11 cellular contexts compared by ENCODE assay signal in the genomic region with DNA sequence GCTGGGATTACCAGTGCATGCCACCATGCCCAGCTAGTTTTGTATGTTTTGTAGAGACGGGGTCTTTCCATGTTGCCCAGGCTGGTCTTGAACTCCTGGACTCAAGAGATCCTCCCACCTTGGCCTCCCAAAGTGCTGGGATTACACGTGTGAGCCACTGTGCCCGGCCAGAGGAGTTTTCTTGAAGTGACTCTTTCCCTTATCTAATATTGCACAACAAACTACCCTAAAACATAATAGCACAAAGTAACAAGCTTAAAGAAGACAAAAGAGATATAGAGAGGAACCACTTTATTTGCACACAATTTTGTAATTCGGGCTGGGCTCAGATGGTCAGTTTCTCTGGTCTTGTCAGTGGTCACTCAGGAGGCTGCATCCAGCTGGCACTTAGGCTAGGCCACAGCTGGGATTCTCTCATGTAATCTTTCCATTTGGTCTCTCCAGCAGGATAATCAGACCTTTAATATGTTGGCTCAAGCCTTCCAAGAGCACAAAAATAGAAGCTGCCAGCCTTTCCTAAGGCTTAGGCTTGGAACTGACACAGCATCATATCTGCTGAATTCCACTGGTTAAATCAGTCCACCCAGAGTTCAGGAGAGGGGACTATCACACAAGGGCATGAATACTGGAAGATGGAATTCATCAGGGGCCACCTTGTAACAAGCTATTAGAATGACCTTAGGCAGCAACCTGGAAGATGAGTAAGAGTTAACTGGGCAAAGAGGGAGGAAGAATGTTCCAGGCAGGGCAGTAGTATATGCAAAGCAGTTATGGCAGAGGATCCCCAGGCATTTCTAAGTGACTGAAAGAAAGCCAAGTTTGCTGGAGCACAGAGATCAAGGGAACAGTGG. TPM values are rescaled to one million over a fixed set of nuclear protein-coding genes. Genes with fewer than 3 reads are reported as not detected.
A peak's percentile ranks its signal among the peaks of the same experiment; 100 is the strongest.
DNase-seq lines count a peak whose midpoint lies in the region; ATAC-seq and TF ChIP-seq lines count a peak whose summit lies in the region.
"Had no signal": no experiment of that assay in that cellular context is flagged by ENCODE, and none has a peak within 500 bp of the region (broad histone marks: within the 10 kb centered on the region; RNA-seq: fewer than 3 reads in every experiment).

No MANE protein-coding gene starts in this region.

- DNase-seq in NCI-H226 (peak; percentile 78), coronary artery (ENCODE audit: low spot score) (no peak), kidney tubule cell (ENCODE audit: low spot score) (peak; percentile 83), HT-29 (ENCODE audit: low spot score) (no peak), NCI-H1417 (lab: John Stamatoyannopoulos, UW) (no peak), T-helper 9 cell (no peak)
- no peak for DNase-seq in CD4-positive, alpha-beta T cell
- DNase-seq: activated naive CD8-positive, alpha-beta T cell treated with anti-CD3 and anti-CD28 coated beads, Interleukin-2, amount 50 U/mL, for 24 hours; foreskin melanocyte; thyroid gland had no signal

- H3K27ac ChIP-seq in coronary artery (peak overlapping the region; percentile 50 to 82), stomach smooth muscle (ENCODE audit: low read length) (peak overlapping the region; percentile 74)
- no peak overlapping the region for H3K27ac ChIP-seq in CD4-positive, alpha-beta T cell (ENCODE audit: low read depth, low read length)
- H3K27ac ChIP-seq: thyroid gland had no signal

- peaks cover 35% of the 10 kb centered on the region for H3K4me1 ChIP-seq in stomach smooth muscle (ENCODE audit: control insufficient read depth, insufficient read depth, low read length)
- H3K4me1 ChIP-seq: thyroid gland had no signal

- peaks cover 3% of the 10 kb centered on the region for H3K9me3 Mint-ChIP-seq in CD4-positive, alpha-beta T cell
- H3K9me3 Mint-ChIP-seq: activated naive CD8-positive, alpha-beta T cell treated with anti-CD3 and anti-CD28 coated beads, Interleukin-2, amount 50 U/mL, for 24 hours had no signal

- no peak for ATAC-seq in CD4-positive, alpha-beta T cell (ENCODE audit: poor library complexity)
- ATAC-seq: activated naive CD8-positive, alpha-beta T cell treated with anti-CD3 and anti-CD28 coated beads, Interleukin-2, amount 50 U/mL, for 24 hours had no signal

- H3K4me1 Mint-ChIP-seq in CD4-positive, alpha-beta T cell (ENCODE audit: low read depth), result no peaks in the 10 kb centered on the region
- H3K4me1 Mint-ChIP-seq: activated naive CD8-positive, alpha-beta T cell treated with anti-CD3 and anti-CD28 coated beads, Interleukin-2, amount 50 U/mL, for 24 hours had no signal

- TF ChIP-seq CTCF in coronary artery (IDR thresholded peaks at IDR 0.05), result no peak
- no peak for TF ChIP-seq CTCF in CD4-positive, alpha-beta T cell (IDR thresholded peaks at IDR 0.05)

- no peak overlapping the region for H3K27ac Mint-ChIP-seq in CD4-positive, alpha-beta T cell
- H3K27ac Mint-ChIP-seq: activated naive CD8-positive, alpha-beta T cell treated with anti-CD3 and anti-CD28 coated beads, Interleukin-2, amount 50 U/mL, for 24 hours had no signal

- H3K36me3 Mint-ChIP-seq in CD4-positive, alpha-beta T cell (ENCODE audit: low read depth), result no peaks in the 10 kb centered on the region

- no peak overlapping the region for H3K4me3 Mint-ChIP-seq in CD4-positive, alpha-beta T cell
- H3K4me3 Mint-ChIP-seq: activated naive CD8-positive, alpha-beta T cell treated with anti-CD3 and anti-CD28 coated beads, Interleukin-2, amount 50 U/mL, for 24 hours had no signal

- POLR2A ChIA-PET in CD4-positive, alpha-beta T cell (lab: Charles Lee), result interaction anchor here (0.7 kb wide), 1 partner anchor 55 kb away, joined by 5 read pairs; no protein-coding TSS in a partner anchor

- no peaks in the 10 kb centered on the region for H3K27me3 ChIP-seq in stomach smooth muscle (ENCODE audit: control insufficient read depth in 1 of 2, insufficient read depth in 2 of 2, low read length in 2 of 2)
- H3K27me3 ChIP-seq in CD4-positive, alpha-beta T cell (ENCODE audit: control insufficient read depth, insufficient read depth, low read length), result no peaks in the 10 kb centered on the region
- H3K27me3 ChIP-seq: thyroid gland had no signal

- intact Hi-C loops in CD4-positive, alpha-beta T cell (cut with DNase I, micrococcal nuclease), result no loop called here

- peak overlapping the region; percentile 29 to 59 for H3K9ac ChIP-seq in stomach smooth muscle (ENCODE audit: low read length in 2 of 2)

- CTCF ChIA-PET in CD4-positive, alpha-beta T cell (lab: Charles Lee), result no interaction called here

- H3K4me3 ChIP-seq in coronary artery (no peak overlapping the region), stomach smooth muscle (ENCODE audit: low read length in 2 of 2) (no peak overlapping the region)
- H3K4me3 ChIP-seq: thyroid gland had no signal

- no peaks in the 10 kb centered on the region for H3K36me3 ChIP-seq in stomach smooth muscle (ENCODE audit: control insufficient read depth in 2 of 2, insufficient read depth in 2 of 2, low read length in 2 of 2)
- H3K36me3 ChIP-seq: thyroid gland had no signal

- no peaks in the 10 kb centered on the region for H3K9me3 ChIP-seq in stomach smooth muscle (ENCODE audit: control insufficient read depth in 2 of 2, low read length in 2 of 2)
- no peaks in the 10 kb centered on the region for H3K9me3 ChIP-seq in CD4-positive, alpha-beta T cell (ENCODE audit: control insufficient read depth, low read length)
- H3K9me3 ChIP-seq: thyroid gland had no signal

- H3K27me3 Mint-ChIP-seq in CD4-positive, alpha-beta T cell, result no peaks in the 10 kb centered on the region

RNA-seq across cellular contexts. Expression of gene PNRC1, which starts 56.7 kb away (rescaled TPM):
- total RNA-seq in HT-29 (2014; rRNA removed; shearing (Covaris generic)), result 17.8 and 19.4 TPM in 2 replicates
- total RNA-seq in CD4-positive, alpha-beta T cell, result 1,000 to 10,000 TPM in 1 of 2 experiments, 100 to 1,000 TPM in 1; 974 to 1,023 TPM

Comparison
In these comparisons a context has a peak if more than half of its experiments do, and no peak if none do; other contexts are left out.
1. DNase-seq: peak in NCI-H226 (single experiment) and kidney tubule cell (single experiment); none in coronary artery (single experiment), HT-29 (single experiment), CD4-positive, alpha-beta T cell (0 of 10), NCI-H1417 (0 of 3) and T-helper 9 cell (single experiment).
2. RNA of gene PNRC1, which starts 56.7 kb away (total RNA-seq): 974 to 1,023 TPM in CD4-positive, alpha-beta T cell; 17.8 to 19.4 TPM in HT-29; every median in the first group is over 10 times any median in the second.